In genomic region chrX:41616935-41617334, GRCh38 we compare ENCODE assay signal across 23 cellular contexts.
DNase-seq lines count a peak whose midpoint lies in the region; ATAC-seq and TF ChIP-seq lines count a peak whose summit lies in the region.
"Had no signal": no experiment of that assay in that cellular context is flagged by ENCODE, and none has a peak within 500 bp of the region (broad histone marks: within the 10 kb centered on the region; RNA-seq: fewer than 3 reads in every experiment).

No MANE protein-coding gene starts in this region.

- no peaks in the 10 kb centered on the region for H3K9me3 Mint-ChIP-seq in central memory CD8-positive, alpha-beta T cell
- H3K9me3 Mint-ChIP-seq: CD4-positive, alpha-beta memory T cell; IgD-negative memory B cell had no signal

- no peaks in the 10 kb centered on the region for H3K36me3 ChIP-seq in left lung
- no peaks in the 10 kb centered on the region for H3K36me3 ChIP-seq in upper lobe of left lung
- H3K36me3 ChIP-seq: MG63, SJSA1 had no signal

- TF ChIP-seq EP300 in upper lobe of left lung (IDR thresholded peaks at IDR 0.05): no peak

- no peaks in the 10 kb centered on the region for H3K27me3 ChIP-seq in left lung
- H3K27me3 ChIP-seq in upper lobe of left lung: no peaks in the 10 kb centered on the region
- H3K27me3 ChIP-seq: MG63, SJSA1 had no signal

- H3K27ac ChIP-seq in left lung (no peak overlapping the region), upper lobe of left lung (no peak overlapping the region)
- H3K27ac ChIP-seq: SJSA1 had no signal

- no peak for TF ChIP-seq CTCF in left lung (IDR thresholded peaks at IDR 0.05)
- no peak for TF ChIP-seq CTCF in upper lobe of left lung (IDR thresholded peaks at IDR 0.05)

- H3K4me1 ChIP-seq in left lung: no peaks in the 10 kb centered on the region
- H3K4me1 ChIP-seq in upper lobe of left lung: peaks cover 0 to 4% (median 0%) of the 10 kb centered on the region in 4 donors

- 81 to 94% methylated on average over 3 of the region's 3 CpGs for WGBS in upper lobe of left lung, 2 donors

- no peak overlapping the region for H3K4me3 Mint-ChIP-seq in central memory CD8-positive, alpha-beta T cell
- H3K4me3 Mint-ChIP-seq: CD4-positive, alpha-beta memory T cell; IgD-negative memory B cell had no signal

- TF ChIP-seq POLR2A in upper lobe of left lung (IDR thresholded peaks at IDR 0.05): no peak

- intact Hi-C loops in left lung (cut with DNase I): no loop called here

- H3K4me3 ChIP-seq in left lung (no peak overlapping the region), upper lobe of left lung (no peak overlapping the region)
- H3K4me3 ChIP-seq: MG63, SJSA1 had no signal

- peaks cover 7% of the 10 kb centered on the region for H3K4me1 Mint-ChIP-seq in central memory CD8-positive, alpha-beta T cell

- H3K9me3 ChIP-seq in left lung: no peaks in the 10 kb centered on the region
- no peaks in the 10 kb centered on the region for H3K9me3 ChIP-seq in upper lobe of left lung
- H3K9me3 ChIP-seq: MG63, SJSA1 had no signal

- H3K36me3 Mint-ChIP-seq in central memory CD8-positive, alpha-beta T cell (ENCODE audit: insufficient read depth): peaks cover 5% of the 10 kb centered on the region
- H3K36me3 Mint-ChIP-seq: IgD-negative memory B cell had no signal

- H3K27me3 Mint-ChIP-seq in central memory CD8-positive, alpha-beta T cell: no peaks in the 10 kb centered on the region
- H3K27me3 Mint-ChIP-seq: CD4-positive, alpha-beta memory T cell had no signal

- H3K27ac Mint-ChIP-seq in central memory CD8-positive, alpha-beta T cell (ENCODE audit: low read depth): peak overlapping the region; percentile 38
- H3K27ac Mint-ChIP-seq: CD4-positive, alpha-beta memory T cell; IgD-negative memory B cell had no signal

- peak; percentile 7 for DNase-seq in NCI-H226
- DNase-seq in central memory CD8-positive, alpha-beta T cell (ENCODE audit: low spot score in 2 of 2): no peak
- DNase-seq in left lobe of liver (ENCODE audit: low spot score): no peak
- no peak for DNase-seq in left lung
- no peak for DNase-seq in upper lobe of left lung
- DNase-seq: CD4-positive, alpha-beta memory T cell; DMS153; GF-D8; HCEC 1CT; Kasumi-1; MG63; NCI-H1048; NCI-H1436 treated with DMSO at 0.1 percent for 48 hours; NCI-H2029 treated with DMSO at 0.1 percent for 48 hours; NCI-H2171; NCI-H446; NCI-H526 treated with DMSO at 0.1 percent for 48 hours; SW 1271 had no signal

- no peak for ATAC-seq in central memory CD8-positive, alpha-beta T cell (replicated peaks; ENCODE audit: extremely low read depth, poor library complexity, severe bottlenecking)
- ATAC-seq in left lobe of liver (peak; percentile 40), GM19351 (IDR thresholded peaks at IDR 0.05; ENCODE audit: unreplicated experiment) (no peak), left lung (no peak), upper lobe of left lung (ENCODE audit: low FRiP score in 2 of 2) (no peak), GM18498 (IDR thresholded peaks at IDR 0.05; ENCODE audit: unreplicated experiment) (no peak)
- ATAC-seq: Panc1 had no signal
